In genomic region chr6:44387346-44388134, GRCh38 we compare ENCODE assay signal across 1 cellular context.
A peak's percentile ranks its signal among the peaks of the same experiment; 100 is the strongest.
TF ChIP-seq lines count a peak whose summit lies in the region.

Gene CDC5L, plus strand, starts transcription at chr6:44387706. Its CDS starts 118 bp downstream, at chr6:44387824.

TF ChIP-seq in K562, 482 proteins besides CTCF, POLR2A, EP300 and RAD21 (continued from another document and continues in another):
- TF ChIP-seq, protein P1, sequence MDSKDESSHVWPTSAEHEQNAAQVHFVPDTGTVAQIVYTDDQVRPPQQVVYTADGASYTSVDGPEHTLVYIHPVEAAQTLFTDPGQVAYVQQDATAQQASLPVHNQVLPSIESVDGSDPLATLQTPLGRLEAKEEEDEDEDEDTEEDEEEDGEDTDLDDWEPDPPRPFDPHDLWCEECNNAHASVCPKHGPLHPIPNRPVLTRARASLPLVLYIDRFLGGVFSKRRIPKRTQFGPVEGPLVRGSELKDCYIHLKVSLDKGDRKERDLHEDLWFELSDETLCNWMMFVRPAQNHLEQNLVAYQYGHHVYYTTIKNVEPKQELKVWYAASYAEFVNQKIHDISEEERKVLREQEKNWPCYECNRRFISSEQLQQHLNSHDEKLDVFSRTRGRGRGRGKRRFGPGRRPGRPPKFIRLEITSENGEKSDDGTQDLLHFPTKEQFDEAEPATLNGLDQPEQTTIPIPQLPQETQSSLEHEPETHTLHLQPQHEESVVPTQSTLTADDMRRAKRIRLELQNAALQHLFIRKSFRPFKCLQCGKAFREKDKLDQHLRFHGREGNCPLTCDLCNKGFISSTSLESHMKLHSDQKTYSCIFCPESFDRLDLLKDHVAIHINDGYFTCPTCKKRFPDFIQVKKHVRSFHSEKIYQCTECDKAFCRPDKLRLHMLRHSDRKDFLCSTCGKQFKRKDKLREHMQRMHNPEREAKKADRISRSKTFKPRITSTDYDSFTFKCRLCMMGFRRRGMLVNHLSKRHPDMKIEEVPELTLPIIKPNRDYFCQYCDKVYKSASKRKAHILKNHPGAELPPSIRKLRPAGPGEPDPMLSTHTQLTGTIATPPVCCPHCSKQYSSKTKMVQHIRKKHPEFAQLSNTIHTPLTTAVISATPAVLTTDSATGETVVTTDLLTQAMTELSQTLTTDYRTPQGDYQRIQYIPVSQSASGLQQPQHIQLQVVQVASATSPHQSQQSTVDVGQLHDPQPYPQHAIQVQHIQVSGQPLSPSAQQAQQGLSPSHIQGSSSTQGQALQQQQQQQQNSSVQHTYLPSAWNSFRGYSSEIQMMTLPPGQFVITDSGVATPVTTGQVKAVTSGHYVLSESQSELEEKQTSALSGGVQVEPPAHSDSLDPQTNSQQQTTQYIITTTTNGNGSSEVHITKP (IDR thresholded peaks at IDR 0.05; ENCODE audit: partially characterized antibody) = peak; percentile 48
- TF ChIP-seq SIRT6 (IDR thresholded peaks at IDR 0.05; ENCODE audit: low read depth, low read length) (no peak), ZNF121 (CRISPR knock-in tag; conservative IDR thresholded peaks at IDR 0.05) (no peak), ZNF23 (CRISPR knock-in tag; IDR thresholded peaks at IDR 0.05) (no peak), TBL1XR1 (IDR thresholded peaks at IDR 0.05; ENCODE audit: low read length in 2 of 2) (peak in 1 of 2 experiments; percentile 43; a peak in 1 of 4 replicates), TAF1 (IDR thresholded peaks at IDR 0.05; ENCODE audit: control insufficient read depth, extremely low read depth, insufficient read depth, low read length, severe bottlenecking) (peak; percentile 93), ZFX (CRISPR knock-in tag; IDR thresholded peaks at IDR 0.05) (peak; percentile 91), KLF1 (tag; IDR thresholded peaks at IDR 0.05) (no peak), ZNF655 (CRISPR knock-in tag; IDR thresholded peaks at IDR 0.05) (no peak), GTF2F1 (IDR thresholded peaks at IDR 0.05; ENCODE audit: low read depth, low read length) (0 out of 2 replicates have a peak, but pooled peaks have one; percentile 39), BDP1 (IDR thresholded peaks at IDR 0.05; ENCODE audit: insufficient read depth, insufficient read length) (no peak), KAT7 (CRISPR knock-in tag; IDR thresholded peaks at IDR 0.05; ENCODE audit: borderline replicate concordance) (peak; percentile 84; the same call in 1 of the 2 replicates), MYNN (IDR thresholded peaks at IDR 0.05) (no peak), MYNN (CRISPR knock-in tag; IDR thresholded peaks at IDR 0.05) (no peak), LARP7 (IDR thresholded peaks at IDR 0.05) (no peak), ZBTB12 (CRISPR knock-in tag; IDR thresholded peaks at IDR 0.05) (peak; percentile 91), RBM17 (IDR thresholded peaks at IDR 0.05; ENCODE audit: borderline replicate concordance, low read depth, low read length) (no peak), MLLT1 (IDR thresholded peaks at IDR 0.05) (no peak; a peak in 1 of 4 replicates), RBM14 (IDR thresholded peaks at IDR 0.05; ENCODE audit: borderline replicate concordance, insufficient read depth, low read depth, low read length) (no peak), SNRNP70 (optimal IDR thresholded peaks at IDR 0.05; ENCODE audit: low read depth, low read length) (no peak), BRD9 (IDR thresholded peaks at IDR 0.05; ENCODE audit: low read depth, partially characterized antibody) (no peak), SP1 (CRISPR knock-in tag; IDR thresholded peaks at IDR 0.05) (peak; percentile 84), CHD4 (IDR thresholded peaks at IDR 0.05; ENCODE audit: insufficient read depth, insufficient replicate concordance, low read depth, low read length, poor library complexity, severe bottlenecking) (no peak), THAP12 (CRISPR knock-in tag; IDR thresholded peaks at IDR 0.05) (no peak; the same call in 1 of the 2 replicates), PTRF (tag; IDR thresholded peaks at IDR 0.05) (no peak), KHSRP (IDR thresholded peaks at IDR 0.05) (peak; percentile 96), ZEB2 (IDR thresholded peaks at IDR 0.05) (no peak), POLR2G (IDR thresholded peaks at IDR 0.05; ENCODE audit: low read depth, low read length) (peak; percentile 83), CREB1 (IDR thresholded peaks at IDR 0.05) (peak; percentile 95), CREB1 (CRISPR knock-in tag; IDR thresholded peaks at IDR 0.05) (peak; percentile 96), DDX20 (tag; IDR thresholded peaks at IDR 0.05; ENCODE audit: low read depth) (no peak), MAFG (tag; conservative IDR thresholded peaks at IDR 0.05) (no peak), PHTF2 (CRISPR knock-in tag; IDR thresholded peaks at IDR 0.05) (no peak), FOXK2 (conservative IDR thresholded peaks at IDR 0.05 in 1 of 2, IDR thresholded peaks at IDR 0.05 in 1 of 2; ENCODE audit: low read depth in 2 of 2) (no peak; a peak in 1 of 4 replicates), SRSF3 (IDR thresholded peaks at IDR 0.05; ENCODE audit: insufficient read depth, low read length) (no peak), ZNF766 (CRISPR knock-in tag; conservative IDR thresholded peaks at IDR 0.05) (peak; percentile 83; the same call in 1 of the 2 replicates)
- TF ChIP-seq, protein P2, sequence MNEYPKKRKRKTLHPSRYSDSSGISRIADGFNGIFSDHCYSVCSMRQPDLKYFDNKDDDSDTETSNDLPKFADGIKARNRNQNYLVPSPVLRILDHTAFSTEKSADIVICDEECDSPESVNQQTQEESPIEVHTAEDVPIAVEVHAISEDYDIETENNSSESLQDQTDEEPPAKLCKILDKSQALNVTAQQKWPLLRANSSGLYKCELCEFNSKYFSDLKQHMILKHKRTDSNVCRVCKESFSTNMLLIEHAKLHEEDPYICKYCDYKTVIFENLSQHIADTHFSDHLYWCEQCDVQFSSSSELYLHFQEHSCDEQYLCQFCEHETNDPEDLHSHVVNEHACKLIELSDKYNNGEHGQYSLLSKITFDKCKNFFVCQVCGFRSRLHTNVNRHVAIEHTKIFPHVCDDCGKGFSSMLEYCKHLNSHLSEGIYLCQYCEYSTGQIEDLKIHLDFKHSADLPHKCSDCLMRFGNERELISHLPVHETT (CRISPR knock-in tag; conservative IDR thresholded peaks at IDR 0.05 in 1 of 2, IDR thresholded peaks at IDR 0.05 in 1 of 2) = peak in 1 of 2 experiments; percentile 55; a peak in 1 of 4 replicates
- TF ChIP-seq, protein P3, sequence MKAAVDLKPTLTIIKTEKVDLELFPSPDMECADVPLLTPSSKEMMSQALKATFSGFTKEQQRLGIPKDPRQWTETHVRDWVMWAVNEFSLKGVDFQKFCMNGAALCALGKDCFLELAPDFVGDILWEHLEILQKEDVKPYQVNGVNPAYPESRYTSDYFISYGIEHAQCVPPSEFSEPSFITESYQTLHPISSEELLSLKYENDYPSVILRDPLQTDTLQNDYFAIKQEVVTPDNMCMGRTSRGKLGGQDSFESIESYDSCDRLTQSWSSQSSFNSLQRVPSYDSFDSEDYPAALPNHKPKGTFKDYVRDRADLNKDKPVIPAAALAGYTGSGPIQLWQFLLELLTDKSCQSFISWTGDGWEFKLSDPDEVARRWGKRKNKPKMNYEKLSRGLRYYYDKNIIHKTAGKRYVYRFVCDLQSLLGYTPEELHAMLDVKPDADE (conservative IDR thresholded peaks at IDR 0.05; ENCODE audit: control insufficient read depth, low read depth, low read length) = 0 out of 2 replicates have a peak, but pooled peaks have one; percentile 47
- TF ChIP-seq, protein P4, sequence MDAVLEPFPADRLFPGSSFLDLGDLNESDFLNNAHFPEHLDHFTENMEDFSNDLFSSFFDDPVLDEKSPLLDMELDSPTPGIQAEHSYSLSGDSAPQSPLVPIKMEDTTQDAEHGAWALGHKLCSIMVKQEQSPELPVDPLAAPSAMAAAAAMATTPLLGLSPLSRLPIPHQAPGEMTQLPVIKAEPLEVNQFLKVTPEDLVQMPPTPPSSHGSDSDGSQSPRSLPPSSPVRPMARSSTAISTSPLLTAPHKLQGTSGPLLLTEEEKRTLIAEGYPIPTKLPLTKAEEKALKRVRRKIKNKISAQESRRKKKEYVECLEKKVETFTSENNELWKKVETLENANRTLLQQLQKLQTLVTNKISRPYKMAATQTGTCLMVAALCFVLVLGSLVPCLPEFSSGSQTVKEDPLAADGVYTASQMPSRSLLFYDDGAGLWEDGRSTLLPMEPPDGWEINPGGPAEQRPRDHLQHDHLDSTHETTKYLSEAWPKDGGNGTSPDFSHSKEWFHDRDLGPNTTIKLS (IDR thresholded peaks at IDR 0.05; ENCODE audit: borderline replicate concordance, low read depth) = peak; percentile 99
- TF ChIP-seq, protein P5, sequence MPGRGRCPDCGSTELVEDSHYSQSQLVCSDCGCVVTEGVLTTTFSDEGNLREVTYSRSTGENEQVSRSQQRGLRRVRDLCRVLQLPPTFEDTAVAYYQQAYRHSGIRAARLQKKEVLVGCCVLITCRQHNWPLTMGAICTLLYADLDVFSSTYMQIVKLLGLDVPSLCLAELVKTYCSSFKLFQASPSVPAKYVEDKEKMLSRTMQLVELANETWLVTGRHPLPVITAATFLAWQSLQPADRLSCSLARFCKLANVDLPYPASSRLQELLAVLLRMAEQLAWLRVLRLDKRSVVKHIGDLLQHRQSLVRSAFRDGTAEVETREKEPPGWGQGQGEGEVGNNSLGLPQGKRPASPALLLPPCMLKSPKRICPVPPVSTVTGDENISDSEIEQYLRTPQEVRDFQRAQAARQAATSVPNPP (IDR thresholded peaks at IDR 0.05; ENCODE audit: borderline replicate concordance, insufficient read depth, insufficient read length) = no peak
- TF ChIP-seq, protein P6, sequence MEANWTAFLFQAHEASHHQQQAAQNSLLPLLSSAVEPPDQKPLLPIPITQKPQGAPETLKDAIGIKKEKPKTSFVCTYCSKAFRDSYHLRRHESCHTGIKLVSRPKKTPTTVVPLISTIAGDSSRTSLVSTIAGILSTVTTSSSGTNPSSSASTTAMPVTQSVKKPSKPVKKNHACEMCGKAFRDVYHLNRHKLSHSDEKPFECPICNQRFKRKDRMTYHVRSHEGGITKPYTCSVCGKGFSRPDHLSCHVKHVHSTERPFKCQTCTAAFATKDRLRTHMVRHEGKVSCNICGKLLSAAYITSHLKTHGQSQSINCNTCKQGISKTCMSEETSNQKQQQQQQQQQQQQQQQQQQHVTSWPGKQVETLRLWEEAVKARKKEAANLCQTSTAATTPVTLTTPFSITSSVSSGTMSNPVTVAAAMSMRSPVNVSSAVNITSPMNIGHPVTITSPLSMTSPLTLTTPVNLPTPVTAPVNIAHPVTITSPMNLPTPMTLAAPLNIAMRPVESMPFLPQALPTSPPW (CRISPR knock-in tag; IDR thresholded peaks at IDR 0.05) = peak; percentile 97
- TF ChIP-seq, protein P7, sequence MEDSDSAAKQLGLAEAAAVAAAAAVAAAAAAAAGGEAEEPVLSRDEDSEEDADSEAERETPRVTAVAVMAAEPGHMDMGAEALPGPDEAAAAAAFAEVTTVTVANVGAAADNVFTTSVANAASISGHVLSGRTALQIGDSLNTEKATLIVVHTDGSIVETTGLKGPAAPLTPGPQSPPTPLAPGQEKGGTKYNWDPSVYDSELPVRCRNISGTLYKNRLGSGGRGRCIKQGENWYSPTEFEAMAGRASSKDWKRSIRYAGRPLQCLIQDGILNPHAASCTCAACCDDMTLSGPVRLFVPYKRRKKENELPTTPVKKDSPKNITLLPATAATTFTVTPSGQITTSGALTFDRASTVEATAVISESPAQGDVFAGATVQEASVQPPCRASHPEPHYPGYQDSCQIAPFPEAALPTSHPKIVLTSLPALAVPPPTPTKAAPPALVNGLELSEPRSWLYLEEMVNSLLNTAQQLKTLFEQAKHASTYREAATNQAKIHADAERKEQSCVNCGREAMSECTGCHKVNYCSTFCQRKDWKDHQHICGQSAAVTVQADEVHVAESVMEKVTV (CRISPR knock-in tag; IDR thresholded peaks at IDR 0.05) = no peak
